Comparison of ENCODE assay signal across 23 cellular contexts in the genomic region with DNA sequence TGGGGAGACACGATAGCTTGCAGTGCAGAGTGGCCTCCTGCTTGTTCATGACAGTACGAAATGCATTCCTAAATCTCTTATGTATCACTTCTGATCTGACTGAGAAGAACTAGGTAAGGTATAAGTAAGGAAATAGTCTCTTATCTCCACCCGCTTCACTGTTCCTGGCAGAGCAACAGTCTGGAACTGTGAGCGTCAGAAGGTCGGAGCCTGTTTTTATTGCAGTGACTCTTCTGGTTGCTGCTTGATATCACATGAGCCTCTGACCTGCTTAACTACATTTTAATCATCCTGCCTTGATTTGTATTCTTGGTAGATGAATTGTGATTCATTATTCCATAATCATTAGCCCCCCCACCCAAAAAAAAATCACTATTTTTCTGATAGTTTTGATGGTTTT.
DNase-seq lines count a peak whose midpoint lies in the region; ATAC-seq and TF ChIP-seq lines count a peak whose summit lies in the region.
"Had no signal": no experiment of that assay in that cellular context is flagged by ENCODE, and none has a peak within 500 bp of the region (broad histone marks: within the 10 kb centered on the region; RNA-seq: fewer than 3 reads in every experiment).

No MANE protein-coding gene starts in this region.

- H3K27me3 ChIP-seq in SK-N-SH (ENCODE audit: insufficient read depth) (no peaks in the 10 kb centered on the region), right atrium auricular region (no peaks in the 10 kb centered on the region)
- H3K27me3 ChIP-seq: esophagus squamous epithelium had no signal

- no peak overlapping the region for H2AFZ ChIP-seq in SK-N-SH (ENCODE audit: low read depth)

- TF ChIP-seq RAD21 in SK-N-SH (IDR thresholded peaks at IDR 0.05; ENCODE audit: low read length) = no peak

- peak; percentile 36 for DNase-seq in SK-N-SH
- no peak for DNase-seq in right atrium auricular region (ENCODE audit: low spot score)
- peak; percentile 72 for DNase-seq in posterior vena cava (ENCODE audit: low spot score)
- DNase-seq in stimulated activated CD4-positive, alpha-beta T cell treated with anti-CD3 and anti-CD28 coated beads, Interleukin-4, amount 100 ng/mL, for 1 hour = no peak
- no peak for DNase-seq in GM13977 (ENCODE audit: low spot score)
- DNase-seq in NCI-H2107 treated with DMSO at 0.1 percent for 48 hours (lab: John Stamatoyannopoulos, UW; ENCODE audit: unreplicated experiment) = no peak
- DNase-seq in retina = no peak
- DNase-seq: activated naive CD8-positive, alpha-beta T cell treated with anti-CD3 and anti-CD28 coated beads, Interleukin-2, amount 10 ng/mL, durations not matched to agents 7 days and 5 days; caudate nucleus; DMS 273 treated with DMSO at 0.1 percent for 48 hours; effector CD4-positive, alpha-beta T cell; esophagus squamous epithelium; GF-D8; KG1; NCI-H1048; NCI-H2081; NCI-H524 treated with DMSO at 0.1 percent for 48 hours; stimulated activated CD4-positive, alpha-beta T cell treated with anti-CD3 and anti-CD28 coated beads, Interleukin-1b, Interleukin-23, amount 100 ng/mL, for 48 hours had no signal

- H3K36me3 ChIP-seq in SK-N-SH (replicated peaks in 1 of 2; ENCODE audit: control insufficient read depth in 1 of 2, insufficient read depth in 2 of 2, low read length in 1 of 2) = no peaks in the 10 kb centered on the region
- no peaks in the 10 kb centered on the region for H3K36me3 ChIP-seq in right atrium auricular region
- H3K36me3 ChIP-seq: esophagus squamous epithelium, HAP-1 had no signal

- H3F3A ChIP-seq in SK-N-SH (replicated peaks; ENCODE audit: insufficient read depth) = peaks cover 21% of the 10 kb centered on the region

- H4K20me1 ChIP-seq in SK-N-SH (ENCODE audit: insufficient read depth) = no peaks in the 10 kb centered on the region

- POLR2A ChIA-PET in SK-N-SH (lab: Yijun Ruan, JAX) = no interaction called here

- CTCF ChIA-PET in SK-N-SH (lab: Yijun Ruan, JAX) = interaction anchor here (1.1 kb wide), 1 partner anchor 16 kb away, joined by 4 read pairs; no protein-coding TSS in a partner anchor

- no peak overlapping the region for H3K4me2 ChIP-seq in SK-N-SH

- TF ChIP-seq EP300 in SK-N-SH (IDR thresholded peaks at IDR 0.05; ENCODE audit: borderline replicate concordance in 1 of 2, low read depth in 1 of 2, low read length in 1 of 2) = no peak

- in situ Hi-C loops in GM13977 (cut with MboI; ENCODE audit: low pct_unique_long_range_greater_than_20kb, low sequenced_read_pairs, unreplicated experiment) = no loop called here

- no peak for ATAC-seq in SK-N-SH treated with all-trans-retinoic acid at 6 μM for 48 hours
- ATAC-seq: activated CD4-positive, CD25-positive, alpha-beta regulatory T cell treated with anti-CD3 and anti-CD28 coated beads, Interleukin-2, amount 50 U/mL, for 24 hours; GM12878 had no signal

- H3K9me3 ChIP-seq in SK-N-SH = no peaks in the 10 kb centered on the region
- no peaks in the 10 kb centered on the region for H3K9me3 ChIP-seq in right atrium auricular region
- H3K9me3 ChIP-seq: esophagus squamous epithelium, HAP-1 had no signal

- WGBS in SK-N-SH (ENCODE audit: low lambda C conversion rate) = 88% methylated on average over 5 of the region's 5 CpGs

- H3K4me3 ChIP-seq in SK-N-SH (ENCODE audit: low read depth in 2 of 2, low read length in 1 of 2) (no peak overlapping the region), right atrium auricular region (no peak overlapping the region)
- H3K4me3 ChIP-seq: esophagus squamous epithelium, GM12878, HAP-1 had no signal

- peaks cover 75% of the 10 kb centered on the region for H3K79me2 ChIP-seq in SK-N-SH (ENCODE audit: insufficient read depth)

- no peak for TF ChIP-seq CTCF in SK-N-SH (IDR thresholded peaks at IDR 0.05)
- no peak for TF ChIP-seq CTCF in right atrium auricular region (IDR thresholded peaks at IDR 0.05)
- TF ChIP-seq CTCF in GM13977 (IDR thresholded peaks at IDR 0.05; ENCODE audit: extremely low read depth, insufficient read depth, missing control alignments) = no peak

- H3K27ac ChIP-seq in SK-N-SH (ENCODE audit: low read depth in 2 of 2, low read length in 1 of 2) = peak overlapping the region in 1 of 2 experiments; percentile 5; a peak in 1 of 4 replicates
- H3K27ac ChIP-seq in right atrium auricular region = peak overlapping the region; percentile 66 to 67
- H3K27ac ChIP-seq: 22Rv1 had no signal

- peaks cover 20 to 52% of the 10 kb centered on the region in 2 experiments for H3K4me1 ChIP-seq in SK-N-SH (ENCODE audit: control insufficient read depth in 1 of 2, insufficient read depth in 2 of 2, low read depth in 1 of 2, low read length in 1 of 2)
- H3K4me1 ChIP-seq in right atrium auricular region = peaks cover 0 to 100% of the 10 kb centered on the region in 2 donors
- H3K4me1 ChIP-seq: HAP-1 had no signal

- H3K9ac ChIP-seq in SK-N-SH = no peak overlapping the region

- intact Hi-C loops in posterior vena cava (cut with DNase I) = no loop called here

- H3K9me2 ChIP-seq in SK-N-SH = no peaks in the 10 kb centered on the region

TF ChIP-seq in SK-N-SH, 30 proteins besides CTCF, POLR2A, EP300 and RAD21:
- peak; percentile 36; the same call in 1 of the 2 replicates for TF ChIP-seq GATA2 (CRISPR knock-in tag; IDR thresholded peaks at IDR 0.05)
- no peak for TF ChIP-seq NFIC (IDR thresholded peaks at IDR 0.05; ENCODE audit: borderline replicate concordance)
- TF ChIP-seq, protein P1, sequence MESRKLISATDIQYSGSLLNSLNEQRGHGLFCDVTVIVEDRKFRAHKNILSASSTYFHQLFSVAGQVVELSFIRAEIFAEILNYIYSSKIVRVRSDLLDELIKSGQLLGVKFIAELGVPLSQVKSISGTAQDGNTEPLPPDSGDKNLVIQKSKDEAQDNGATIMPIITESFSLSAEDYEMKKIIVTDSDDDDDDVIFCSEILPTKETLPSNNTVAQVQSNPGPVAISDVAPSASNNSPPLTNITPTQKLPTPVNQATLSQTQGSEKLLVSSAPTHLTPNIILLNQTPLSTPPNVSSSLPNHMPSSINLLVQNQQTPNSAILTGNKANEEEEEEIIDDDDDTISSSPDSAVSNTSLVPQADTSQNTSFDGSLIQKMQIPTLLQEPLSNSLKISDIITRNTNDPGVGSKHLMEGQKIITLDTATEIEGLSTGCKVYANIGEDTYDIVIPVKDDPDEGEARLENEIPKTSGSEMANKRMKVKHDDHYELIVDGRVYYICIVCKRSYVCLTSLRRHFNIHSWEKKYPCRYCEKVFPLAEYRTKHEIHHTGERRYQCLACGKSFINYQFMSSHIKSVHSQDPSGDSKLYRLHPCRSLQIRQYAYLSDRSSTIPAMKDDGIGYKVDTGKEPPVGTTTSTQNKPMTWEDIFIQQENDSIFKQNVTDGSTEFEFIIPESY (IDR thresholded peaks at IDR 0.05; ENCODE audit: borderline replicate concordance, low read depth) = no peak

TF ChIP-seq in SK-N-SH treated with all-trans-retinoic acid at 6 μM for 48 hours, 23 proteins besides CTCF, POLR2A, EP300 and RAD21 (continues in another document):
- TF ChIP-seq, protein P2, sequence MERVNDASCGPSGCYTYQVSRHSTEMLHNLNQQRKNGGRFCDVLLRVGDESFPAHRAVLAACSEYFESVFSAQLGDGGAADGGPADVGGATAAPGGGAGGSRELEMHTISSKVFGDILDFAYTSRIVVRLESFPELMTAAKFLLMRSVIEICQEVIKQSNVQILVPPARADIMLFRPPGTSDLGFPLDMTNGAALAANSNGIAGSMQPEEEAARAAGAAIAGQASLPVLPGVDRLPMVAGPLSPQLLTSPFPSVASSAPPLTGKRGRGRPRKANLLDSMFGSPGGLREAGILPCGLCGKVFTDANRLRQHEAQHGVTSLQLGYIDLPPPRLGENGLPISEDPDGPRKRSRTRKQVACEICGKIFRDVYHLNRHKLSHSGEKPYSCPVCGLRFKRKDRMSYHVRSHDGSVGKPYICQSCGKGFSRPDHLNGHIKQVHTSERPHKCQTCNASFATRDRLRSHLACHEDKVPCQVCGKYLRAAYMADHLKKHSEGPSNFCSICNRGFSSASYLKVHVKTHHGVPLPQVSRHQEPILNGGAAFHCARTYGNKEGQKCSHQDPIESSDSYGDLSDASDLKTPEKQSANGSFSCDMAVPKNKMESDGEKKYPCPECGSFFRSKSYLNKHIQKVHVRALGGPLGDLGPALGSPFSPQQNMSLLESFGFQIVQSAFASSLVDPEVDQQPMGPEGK (CRISPR knock-in tag; IDR thresholded peaks at IDR 0.05; ENCODE audit: borderline replicate concordance) = no peak
- TF ChIP-seq ARNTL (CRISPR knock-in tag; IDR thresholded peaks at IDR 0.05; ENCODE audit: borderline replicate concordance, low read depth) (no peak), ZFP30 (CRISPR knock-in tag; IDR thresholded peaks at IDR 0.05) (no peak)
- TF ChIP-seq, protein P3, sequence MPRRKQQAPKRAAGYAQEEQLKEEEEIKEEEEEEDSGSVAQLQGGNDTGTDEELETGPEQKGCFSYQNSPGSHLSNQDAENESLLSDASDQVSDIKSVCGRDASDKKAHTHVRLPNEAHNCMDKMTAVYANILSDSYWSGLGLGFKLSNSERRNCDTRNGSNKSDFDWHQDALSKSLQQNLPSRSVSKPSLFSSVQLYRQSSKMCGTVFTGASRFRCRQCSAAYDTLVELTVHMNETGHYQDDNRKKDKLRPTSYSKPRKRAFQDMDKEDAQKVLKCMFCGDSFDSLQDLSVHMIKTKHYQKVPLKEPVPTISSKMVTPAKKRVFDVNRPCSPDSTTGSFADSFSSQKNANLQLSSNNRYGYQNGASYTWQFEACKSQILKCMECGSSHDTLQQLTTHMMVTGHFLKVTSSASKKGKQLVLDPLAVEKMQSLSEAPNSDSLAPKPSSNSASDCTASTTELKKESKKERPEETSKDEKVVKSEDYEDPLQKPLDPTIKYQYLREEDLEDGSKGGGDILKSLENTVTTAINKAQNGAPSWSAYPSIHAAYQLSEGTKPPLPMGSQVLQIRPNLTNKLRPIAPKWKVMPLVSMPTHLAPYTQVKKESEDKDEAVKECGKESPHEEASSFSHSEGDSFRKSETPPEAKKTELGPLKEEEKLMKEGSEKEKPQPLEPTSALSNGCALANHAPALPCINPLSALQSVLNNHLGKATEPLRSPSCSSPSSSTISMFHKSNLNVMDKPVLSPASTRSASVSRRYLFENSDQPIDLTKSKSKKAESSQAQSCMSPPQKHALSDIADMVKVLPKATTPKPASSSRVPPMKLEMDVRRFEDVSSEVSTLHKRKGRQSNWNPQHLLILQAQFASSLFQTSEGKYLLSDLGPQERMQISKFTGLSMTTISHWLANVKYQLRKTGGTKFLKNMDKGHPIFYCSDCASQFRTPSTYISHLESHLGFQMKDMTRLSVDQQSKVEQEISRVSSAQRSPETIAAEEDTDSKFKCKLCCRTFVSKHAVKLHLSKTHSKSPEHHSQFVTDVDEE (CRISPR knock-in tag; IDR thresholded peaks at IDR 0.05) = no peak

Comparison
In these comparisons a context has a peak if more than half of its experiments do, and no peak if none do; other contexts are left out.
1. DNase-seq: peak in SK-N-SH (single experiment) and posterior vena cava (single experiment); none in right atrium auricular region (single experiment), stimulated activated CD4-positive, alpha-beta T cell treated with anti-CD3 and anti-CD28 coated beads, Interleukin-4, amount 100 ng/mL, for 1 hour (single experiment), GM13977 (single experiment), NCI-H2107 treated with DMSO at 0.1 percent for 48 hours (single experiment) and retina (single experiment).